In the genomic region with DNA sequence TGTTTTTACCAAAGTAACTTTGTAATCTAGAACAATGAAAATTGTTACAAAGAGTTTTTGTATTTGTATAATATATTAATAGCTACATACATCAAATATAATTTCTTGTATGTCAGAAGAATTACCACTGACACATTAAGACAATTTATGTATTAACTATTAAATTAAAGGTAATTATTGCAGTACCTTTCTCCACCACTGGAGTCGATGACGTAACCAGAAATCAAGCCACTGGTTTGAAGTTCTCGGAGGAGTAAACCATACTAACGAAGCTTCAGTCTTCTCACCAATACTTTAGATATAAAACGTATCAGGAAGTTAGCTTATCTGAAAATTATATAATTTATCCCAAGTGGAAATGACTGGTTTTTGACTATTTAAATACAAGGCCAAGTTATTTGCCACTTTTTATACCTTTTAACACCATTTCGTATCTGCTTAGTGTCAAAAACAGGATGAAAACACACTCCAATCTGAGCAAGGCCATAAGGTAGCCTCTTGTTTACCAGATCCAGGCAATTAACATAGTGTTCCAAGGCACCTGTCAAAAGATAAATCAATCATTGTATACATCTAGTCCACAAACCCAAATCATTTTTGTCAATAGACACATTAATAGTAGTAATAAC, we compare ENCODE assay signal across 8 cellular contexts. TPM values are rescaled to one million over a fixed set of nuclear protein-coding genes. Genes with fewer than 3 reads are reported as not detected.
DNase-seq lines count a peak whose midpoint lies in the region; ATAC-seq and TF ChIP-seq lines count a peak whose summit lies in the region.

No MANE protein-coding gene starts in this region.

- CTCF ChIA-PET in activated B cell treated with CpG ODN at 0.5 μM for 24 hours (lab: Charles Lee) = interaction anchor here (0.6 to 5.7 kb wide), 5 partner anchors 15 to 74 kb away, joined by 3 to 174 read pairs (median 3); no protein-coding TSS in a partner anchor

- H3K36me3 Mint-ChIP-seq in activated B cell treated with CpG ODN at 0.5 μM for 24 hours (ENCODE audit: low read depth) = peaks cover 66% of the 10 kb centered on the region
- peaks cover 5% of the 10 kb centered on the region for H3K36me3 Mint-ChIP-seq in glutamatergic neuron (ENCODE audit: unreplicated experiment)

- peak overlapping the region; percentile 24 for H3K27ac Mint-ChIP-seq in activated B cell treated with CpG ODN at 0.5 μM for 24 hours
- no peak overlapping the region for H3K27ac Mint-ChIP-seq in glutamatergic neuron (ENCODE audit: unreplicated experiment)

- H3K27me3 Mint-ChIP-seq in activated B cell treated with CpG ODN at 0.5 μM for 24 hours (no peaks in the 10 kb centered on the region), glutamatergic neuron (ENCODE audit: unreplicated experiment) (peaks cover 2% of the 10 kb centered on the region)

- intact Hi-C loops in activated B cell treated with CpG ODN at 0.5 μM for 24 hours (cut with micrococcal nuclease) = loop anchor here (2.0 to 5.0 kb wide), 2 partner anchors 14 to 170 kb away; partner anchors contain the start of genes CEP95 and DDX5

- DNase-seq in ACHN (peak; percentile 44), activated B cell treated with CpG ODN at 0.5 μM for 24 hours (no peak), glutamatergic neuron (no peak), medulla oblongata (ENCODE audit: extremely low spot score) (no peak), NCI-H510A treated with DMSO at 0.1 percent for 48 hours (lab: John Stamatoyannopoulos, UW) (no peak)

- no peak overlapping the region for H3K4me3 Mint-ChIP-seq in activated B cell treated with CpG ODN at 0.5 μM for 24 hours
- no peak overlapping the region for H3K4me3 Mint-ChIP-seq in glutamatergic neuron (ENCODE audit: unreplicated experiment)

- in situ Hi-C loops in ACHN (cut with HindIII; ENCODE audit: low pct_ligation_motif_present, low pct_unique_long_range_greater_than_20kb, low sequenced_read_pairs) = no loop called here

- H3K9me3 Mint-ChIP-seq in activated B cell treated with CpG ODN at 0.5 μM for 24 hours (no peaks in the 10 kb centered on the region), glutamatergic neuron (ENCODE audit: unreplicated experiment) (peaks cover 9% of the 10 kb centered on the region)

- ATAC-seq in activated B cell treated with CpG ODN at 0.5 μM for 24 hours (ENCODE audit: low read depth) (no peak), HG03469 (IDR thresholded peaks at IDR 0.05; ENCODE audit: unreplicated experiment) (no peak), HG03439 (IDR thresholded peaks at IDR 0.05; ENCODE audit: unreplicated experiment) (no peak)

- POLR2A ChIA-PET in activated B cell treated with CpG ODN at 0.5 μM for 24 hours (lab: Charles Lee) = interaction anchor here (7.5 kb wide), 1 partner anchor 14 kb away, joined by 295 read pairs; the partner anchor contains the start of genes CEP95 and DDX5

- peaks cover 42% of the 10 kb centered on the region for H3K4me1 Mint-ChIP-seq in activated B cell treated with CpG ODN at 0.5 μM for 24 hours
- H3K4me1 Mint-ChIP-seq in glutamatergic neuron (ENCODE audit: low read depth, unreplicated experiment) = peaks cover 7% of the 10 kb centered on the region

- TF ChIP-seq CTCF in GM12873 (IDR thresholded peaks at IDR 0.05; ENCODE audit: insufficient read depth, low read depth, low read length, missing control alignments) (peak; percentile 37), activated B cell treated with CpG ODN at 0.5 μM for 24 hours (IDR thresholded peaks at IDR 0.05) (peak; percentile 85), glutamatergic neuron (IDR thresholded peaks at IDR 0.05; ENCODE audit: partially characterized antibody, unreplicated experiment) (peak; percentile 86)

RNA-seq across cellular contexts. Expression of gene POLG2, which starts 4.3 kb away (rescaled TPM):
- 50.3 and 63.9 TPM in 2 replicates for total RNA-seq in activated B cell treated with CpG ODN at 0.5 μM for 24 hours
- total RNA-seq in glutamatergic neuron (ENCODE audit: unreplicated experiment) = 25.7 TPM

RNA-seq across cellular contexts. Expression of gene DDX5, which starts 13.5 kb away (rescaled TPM):
- 1,149 and 1,208 TPM in 2 replicates for total RNA-seq in activated B cell treated with CpG ODN at 0.5 μM for 24 hours
- total RNA-seq in glutamatergic neuron (ENCODE audit: unreplicated experiment) = 1,273 TPM

RNA-seq across cellular contexts. Expression of gene CEP95, which starts 14.2 kb away (rescaled TPM):
- total RNA-seq in activated B cell treated with CpG ODN at 0.5 μM for 24 hours = 65.3 and 77.0 TPM in 2 replicates
- 120 TPM for total RNA-seq in glutamatergic neuron (ENCODE audit: unreplicated experiment)

RNA-seq across cellular contexts. Expression of gene MILR1, which starts 43.7 kb away (rescaled TPM):
- 13.5 and 13.9 TPM in 2 replicates for total RNA-seq in activated B cell treated with CpG ODN at 0.5 μM for 24 hours
- not detected for total RNA-seq in glutamatergic neuron (ENCODE audit: unreplicated experiment)
